ENCODE assay signal across 8 cellular contexts in genomic region chr13:46665630-46666482, GRCh38.
DNase-seq lines count a peak whose midpoint lies in the region; ATAC-seq and TF ChIP-seq lines count a peak whose summit lies in the region.

No MANE protein-coding gene starts in this region.

- TF ChIP-seq CTCF in natural killer cell (IDR thresholded peaks at IDR 0.05): no peak

- H3K27me3 Mint-ChIP-seq in activated naive CD8-positive, alpha-beta T cell treated with anti-CD3 and anti-CD28 coated beads, Interleukin-2, amount 50 U/mL, for 24 hours: no peaks in the 10 kb centered on the region
- H3K27me3 Mint-ChIP-seq in natural killer cell (ENCODE audit: low read depth in 2 of 2): no peaks in the 10 kb centered on the region

- DNase-seq in DMS53 treated with DMSO at 0.1 percent for 48 hours (lab: John Stamatoyannopoulos, UW; ENCODE audit: unreplicated experiment) (peak; percentile 57), natural killer cell (no peak), AG08396 (ENCODE audit: low spot score) (no peak), NCI-H2171 treated with DMSO at 0.1 percent for 48 hours (lab: John Stamatoyannopoulos, UW) (no peak), inferior parietal cortex (ENCODE audit: extremely low spot score) (no peak)
- no peak for DNase-seq in activated naive CD8-positive, alpha-beta T cell treated with anti-CD3 and anti-CD28 coated beads, Interleukin-2, amount 50 U/mL, for 24 hours

- peaks cover 52% of the 10 kb centered on the region for H3K4me1 Mint-ChIP-seq in activated naive CD8-positive, alpha-beta T cell treated with anti-CD3 and anti-CD28 coated beads, Interleukin-2, amount 50 U/mL, for 24 hours
- peaks cover 61 to 70% of the 10 kb centered on the region in 2 donors for H3K4me1 Mint-ChIP-seq in natural killer cell

- intact Hi-C loops in natural killer cell (cut with micrococcal nuclease): loop anchor here (5.0 kb wide), 2 partner anchors 34 to 86 kb away; no protein-coding TSS in a partner anchor

- no peak overlapping the region for H3K4me3 Mint-ChIP-seq in activated naive CD8-positive, alpha-beta T cell treated with anti-CD3 and anti-CD28 coated beads, Interleukin-2, amount 50 U/mL, for 24 hours
- H3K4me3 Mint-ChIP-seq in natural killer cell: peak overlapping the region; percentile 56

- peak overlapping the region; percentile 87 for H3K27ac Mint-ChIP-seq in activated naive CD8-positive, alpha-beta T cell treated with anti-CD3 and anti-CD28 coated beads, Interleukin-2, amount 50 U/mL, for 24 hours
- H3K27ac Mint-ChIP-seq in natural killer cell: peak overlapping the region; percentile 91 to 95

- H3K9me3 Mint-ChIP-seq in activated naive CD8-positive, alpha-beta T cell treated with anti-CD3 and anti-CD28 coated beads, Interleukin-2, amount 50 U/mL, for 24 hours: no peaks in the 10 kb centered on the region
- H3K9me3 Mint-ChIP-seq in natural killer cell: no peaks in the 10 kb centered on the region

- H3K36me3 Mint-ChIP-seq in activated naive CD8-positive, alpha-beta T cell treated with anti-CD3 and anti-CD28 coated beads, Interleukin-2, amount 50 U/mL, for 24 hours (ENCODE audit: low read depth): peaks cover 5% of the 10 kb centered on the region
- no peaks in the 10 kb centered on the region for H3K36me3 Mint-ChIP-seq in natural killer cell

- ATAC-seq in HG02973 (IDR thresholded peaks at IDR 0.05; ENCODE audit: unreplicated experiment) (peak; percentile 39), natural killer cell (peak in 2 of 3 donors; percentile 9 to 21), HG02642 (IDR thresholded peaks at IDR 0.05; ENCODE audit: poor library complexity, unreplicated experiment) (no peak)
- peak; percentile 48 for ATAC-seq in activated naive CD8-positive, alpha-beta T cell treated with anti-CD3 and anti-CD28 coated beads, Interleukin-2, amount 50 U/mL, for 24 hours
